In the genomic region with DNA sequence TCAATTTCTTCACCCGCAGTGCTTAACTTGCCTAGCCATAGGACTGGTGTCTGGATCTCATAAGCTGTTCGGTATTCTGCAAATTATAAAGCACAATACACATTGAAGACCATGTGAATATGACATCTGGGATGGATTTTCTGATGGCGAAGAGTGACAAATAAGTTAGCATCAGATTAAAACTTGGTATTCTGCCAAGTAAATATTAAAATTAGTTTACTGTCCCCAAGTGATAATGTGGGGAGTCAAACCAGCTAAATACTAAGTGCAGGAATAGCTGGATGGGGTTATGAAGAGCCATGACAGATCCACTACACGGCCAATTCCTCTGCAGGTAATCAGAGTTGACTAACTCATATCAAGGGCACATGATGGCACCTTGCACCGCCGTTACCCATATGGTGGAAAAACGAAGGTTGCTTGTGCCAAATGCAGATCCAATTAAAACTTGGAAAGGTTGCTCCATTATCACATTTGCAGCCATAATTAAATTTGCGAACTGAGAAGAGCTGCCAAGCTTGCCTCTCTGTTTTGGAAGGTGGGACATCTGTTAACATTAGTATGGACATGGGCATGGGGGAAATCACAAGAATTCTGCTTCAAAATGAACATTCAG, we compare ENCODE assay signal across 21 cellular contexts.
"Had no signal": no experiment of that assay in that cellular context is flagged by ENCODE, and none has a peak within 500 bp of the region (broad histone marks: within the 10 kb centered on the region; RNA-seq: fewer than 3 reads in every experiment).

No MANE protein-coding gene starts in this region.

- DNase-seq: activated CD4-positive, alpha-beta T cell treated with anti-CD3 and anti-CD28 coated beads for 48 hours; activated CD4-positive, alpha-beta T cell treated with anti-CD3 and anti-CD28 coated beads, Interleukin-2, amount 50 U/mL, for 48 hours; activated CD4-positive, CD25-positive, alpha-beta regulatory T cell treated with anti-CD3 and anti-CD28 coated beads, Interleukin-2, amount 50 U/mL, for 72 hours; activated CD8-positive, alpha-beta memory T cell treated with anti-CD3 and anti-CD28 coated beads, Interleukin-2, amount 10 ng/mL, durations not matched to agents 7 days and 5 days; activated effector memory CD4-positive, alpha-beta T cell treated with Interleukin-2 at 50 U/mL for 16 hours; activated naive CD4-positive, alpha-beta T cell treated with Interleukin-2 at 50 U/mL for 16 hours; activated T-cell treated with anti-CD3 and anti-CD28 coated beads, Interleukin-2, amount 50 U/mL, for 24 hours; amygdala; NCI-H1092 treated with DMSO at 0.1 percent for 48 hours; NCI-H1417 treated with DMSO at 0.1 percent for 48 hours; NCI-H187; NCI-H2081; NCI-H2227 treated with DMSO at 0.1 percent for 48 hours; NCI-H510A; NCI-H69; Peyer's patch; Right ventricle myocardium superior; SJCRH30; T-helper 17 cell; T-helper 9 cell had no signal

- ATAC-seq: activated CD8-positive, alpha-beta memory T cell treated with anti-CD3 and anti-CD28 coated beads, Interleukin-2, amount 10 ng/mL, durations not matched to agents 7 days and 5 days; T-helper 17 cell; WTC11 had no signal
